1 cellular context compared by ENCODE assay signal in the genomic region with DNA sequence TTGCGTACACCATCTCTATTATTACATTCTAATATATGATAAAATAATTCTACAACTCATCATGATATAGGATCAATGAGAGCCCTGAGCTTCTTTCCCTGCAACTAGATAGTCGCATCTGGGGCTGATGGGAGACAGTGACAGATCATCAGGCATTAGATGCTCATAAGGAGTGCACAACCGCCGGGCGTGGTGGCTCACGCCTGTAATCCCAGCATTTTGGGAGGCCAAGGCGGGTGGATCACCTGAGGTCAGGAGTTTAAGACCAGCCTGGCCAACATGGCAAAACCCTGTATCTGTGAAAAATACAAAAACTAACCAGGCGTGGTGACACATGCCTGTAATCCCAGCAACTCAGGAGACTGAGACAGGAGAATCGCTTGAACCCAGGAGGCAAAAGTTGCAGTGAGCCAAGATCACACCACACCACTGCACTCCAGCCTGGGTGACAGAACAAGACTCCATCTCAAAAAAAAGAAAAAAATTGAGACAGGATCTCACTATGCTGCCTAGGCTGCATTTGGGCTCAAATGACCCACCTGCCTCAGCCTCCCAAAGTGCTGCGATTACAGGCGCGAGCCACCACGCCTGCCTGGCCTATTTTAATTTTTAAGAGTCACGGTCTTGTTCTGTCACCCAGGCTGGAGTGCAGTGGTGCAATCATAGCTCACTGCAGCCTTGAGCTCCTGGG.
TF ChIP-seq lines count a peak whose summit lies in the region.

No MANE protein-coding gene starts in this region.

TF ChIP-seq in A549, 52 proteins besides CTCF, POLR2A, EP300 and RAD21 (continued from another document):
- TF ChIP-seq, protein P1, sequence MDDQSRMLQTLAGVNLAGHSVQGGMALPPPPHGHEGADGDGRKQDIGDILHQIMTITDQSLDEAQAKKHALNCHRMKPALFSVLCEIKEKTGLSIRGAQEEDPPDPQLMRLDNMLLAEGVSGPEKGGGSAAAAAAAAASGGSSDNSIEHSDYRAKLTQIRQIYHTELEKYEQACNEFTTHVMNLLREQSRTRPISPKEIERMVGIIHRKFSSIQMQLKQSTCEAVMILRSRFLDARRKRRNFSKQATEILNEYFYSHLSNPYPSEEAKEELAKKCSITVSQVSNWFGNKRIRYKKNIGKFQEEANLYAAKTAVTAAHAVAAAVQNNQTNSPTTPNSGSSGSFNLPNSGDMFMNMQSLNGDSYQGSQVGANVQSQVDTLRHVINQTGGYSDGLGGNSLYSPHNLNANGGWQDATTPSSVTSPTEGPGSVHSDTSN (IDR thresholded peaks at IDR 0.05), result peak; percentile 19; the same call in 1 of the 2 replicates
- 0 out of 2 replicates have a peak, but pooled peaks have one; percentile 68 for TF ChIP-seq TP53 (CRISPR knock-in tag; IDR thresholded peaks at IDR 0.05)
- TF ChIP-seq, protein P2, sequence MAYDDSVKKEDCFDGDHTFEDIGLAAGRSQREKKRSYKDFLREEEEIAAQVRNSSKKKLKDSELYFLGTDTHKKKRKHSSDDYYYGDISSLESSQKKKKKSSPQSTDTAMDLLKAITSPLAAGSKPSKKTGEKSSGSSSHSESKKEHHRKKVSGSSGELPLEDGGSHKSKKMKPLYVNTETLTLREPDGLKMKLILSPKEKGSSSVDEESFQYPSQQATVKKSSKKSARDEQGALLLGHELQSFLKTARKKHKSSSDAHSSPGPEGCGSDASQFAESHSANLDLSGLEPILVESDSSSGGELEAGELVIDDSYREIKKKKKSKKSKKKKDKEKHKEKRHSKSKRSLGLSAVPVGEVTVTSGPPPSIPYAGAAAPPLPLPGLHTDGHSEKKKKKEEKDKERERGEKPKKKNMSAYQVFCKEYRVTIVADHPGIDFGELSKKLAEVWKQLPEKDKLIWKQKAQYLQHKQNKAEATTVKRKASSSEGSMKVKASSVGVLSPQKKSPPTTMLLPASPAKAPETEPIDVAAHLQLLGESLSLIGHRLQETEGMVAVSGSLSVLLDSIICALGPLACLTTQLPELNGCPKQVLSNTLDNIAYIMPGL (CRISPR knock-in tag; IDR thresholded peaks at IDR 0.05; ENCODE audit: borderline replicate concordance), result peak; percentile 12; the same call in 1 of the 2 replicates
